In the genomic region with DNA sequence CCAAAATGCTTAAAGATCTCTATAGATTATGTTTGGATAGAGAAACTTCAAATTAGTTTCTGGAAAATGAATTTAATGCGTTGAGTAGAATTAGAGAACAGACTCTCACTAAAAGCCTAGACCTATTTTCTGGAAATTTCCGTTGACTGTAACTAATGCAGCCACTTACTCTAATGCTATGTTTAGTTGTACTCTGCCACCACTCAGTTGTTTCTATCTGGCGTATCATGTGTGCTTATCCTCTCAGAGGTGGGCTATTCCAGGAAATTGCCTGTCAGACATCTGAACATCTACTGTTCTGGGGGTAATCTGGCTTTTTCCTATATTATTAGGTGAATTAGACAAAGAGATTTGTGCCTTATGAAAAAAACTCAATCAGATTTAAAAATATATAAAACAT, we compare ENCODE assay signal across 29 cellular contexts.
DNase-seq lines count a peak whose midpoint lies in the region; ATAC-seq and TF ChIP-seq lines count a peak whose summit lies in the region.
"Had no signal": no experiment of that assay in that cellular context is flagged by ENCODE, and none has a peak within 500 bp of the region (broad histone marks: within the 10 kb centered on the region; RNA-seq: fewer than 3 reads in every experiment).

No MANE protein-coding gene starts in this region.

- H2AFZ ChIP-seq in neural cell (ENCODE audit: low read depth, low read length) = no peak overlapping the region

- H3K79me2 ChIP-seq in neural cell (replicated peaks; ENCODE audit: insufficient read depth, low read length) = no peaks in the 10 kb centered on the region

- H3F3A ChIP-seq in neural cell (ENCODE audit: insufficient read depth, low read length, poor library complexity, severe bottlenecking) = no peaks in the 10 kb centered on the region

- peak overlapping the region; percentile 31 for H3K27ac ChIP-seq in cardiac muscle cell
- peak overlapping the region; percentile 53 for H3K27ac ChIP-seq in neural cell (ENCODE audit: low read length)
- H3K27ac ChIP-seq: 22Rv1; A549; BLaER1; BLaER1 treated with 17β-estradiol and CSF1 and Interleukin-3, amounts not matched to agents 10 nM and 100 nM; C4-2B had no signal

- peak; percentile 58 for TF ChIP-seq EP300 in neural cell (conservative IDR thresholded peaks at IDR 0.05; ENCODE audit: poor library complexity, severe bottlenecking)

- TF ChIP-seq CTCF in cardiac muscle cell (IDR thresholded peaks at IDR 0.05; ENCODE audit: low read depth, low read length) (no peak), neural cell (IDR thresholded peaks at IDR 0.05; ENCODE audit: poor library complexity, severe bottlenecking) (no peak), mucosa of descending colon (IDR thresholded peaks at IDR 0.05) (no peak)

- H3K9me2 ChIP-seq in neural cell (ENCODE audit: insufficient read depth, low read length) = no peaks in the 10 kb centered on the region

- TF ChIP-seq RAD21 in neural cell (conservative IDR thresholded peaks at IDR 0.05) = no peak

- intact Hi-C loops in Right ventricle myocardium superior (cut with DNase I) = no loop called here
- intact Hi-C loops in mucosa of descending colon (cut with DNase I, micrococcal nuclease) = no loop called here

- no peak for ATAC-seq in Right ventricle myocardium superior (ENCODE audit: poor library complexity)
- ATAC-seq in mucosa of descending colon = no peak
- ATAC-seq: A549; CD8-positive, alpha-beta T cell had no signal

- H3K27me3 ChIP-seq in cardiac muscle cell = no peaks in the 10 kb centered on the region
- no peaks in the 10 kb centered on the region for H3K27me3 ChIP-seq in neural cell (ENCODE audit: insufficient read depth, low read depth, low read length)
- H3K27me3 ChIP-seq: BE2C; BLaER1; BLaER1 treated with 17β-estradiol and CSF1 and Interleukin-3, amounts not matched to agents 10 nM and 100 nM had no signal

- no peaks in the 10 kb centered on the region for H4K20me1 ChIP-seq in neural cell (ENCODE audit: insufficient read depth)
- H4K20me1 ChIP-seq: BLaER1; BLaER1 treated with 17β-estradiol and CSF1 and Interleukin-3, amounts not matched to agents 10 nM and 100 nM had no signal

- H3K36me3 ChIP-seq in cardiac muscle cell (no peaks in the 10 kb centered on the region), neural cell (ENCODE audit: insufficient read depth, low read length) (no peaks in the 10 kb centered on the region), mucosa of descending colon (ENCODE audit: low read depth) (no peaks in the 10 kb centered on the region)
- H3K36me3 ChIP-seq: BE2C; BLaER1; BLaER1 treated with 17β-estradiol and CSF1 and Interleukin-3, amounts not matched to agents 10 nM and 100 nM had no signal

- peak in 1 of 2 donors; percentile 44 for DNase-seq in cardiac muscle cell (ENCODE audit: low read depth in 1 of 2, low spot score in 1 of 2)
- DNase-seq in Right ventricle myocardium superior = no peak
- DNase-seq in mucosa of descending colon = no peak
- DNase-seq: 8988T; ACHN; AML-193; BE2C; C1 segment of cervical spinal cord; Caco-2; Calu3; CD4-positive, alpha-beta memory T cell; CD4-positive, alpha-beta T cell; CD4-positive, CD25-positive, alpha-beta regulatory T cell; CD8-positive, alpha-beta memory T cell; CD8-positive, alpha-beta T cell; COR-L47; DMS 273 treated with DMSO at 0.1 percent for 48 hours; DMS153; DMS53; DMS79; DMS79 treated with DMSO at 0.1 percent for 48 hours; DND-41; EL had no signal

- no peak overlapping the region for H3K4me2 ChIP-seq in neural cell (ENCODE audit: low read length)
- H3K4me2 ChIP-seq: A549; BLaER1; BLaER1 treated with 17β-estradiol and CSF1 and Interleukin-3, amounts not matched to agents 10 nM and 100 nM had no signal

- no peak overlapping the region for H3K9ac ChIP-seq in neural cell (ENCODE audit: low read length)
- H3K9ac ChIP-seq: BLaER1; BLaER1 treated with 17β-estradiol and CSF1 and Interleukin-3, amounts not matched to agents 10 nM and 100 nM had no signal

- H3K9me3 ChIP-seq in cardiac muscle cell (ENCODE audit: low read depth) (no peaks in the 10 kb centered on the region), neural cell (ENCODE audit: low read length) (no peaks in the 10 kb centered on the region), mucosa of descending colon (no peaks in the 10 kb centered on the region)
- H3K9me3 ChIP-seq: A549; BE2C; BLaER1; BLaER1 treated with 17β-estradiol and CSF1 and Interleukin-3, amounts not matched to agents 10 nM and 100 nM; Caco-2 had no signal

- H3K4me1 ChIP-seq in cardiac muscle cell (ENCODE audit: low read depth) (peaks cover 14% of the 10 kb centered on the region), mucosa of descending colon (ENCODE audit: low read depth) (no peaks in the 10 kb centered on the region)
- H3K4me1 ChIP-seq: A549; BE2C; BLaER1; BLaER1 treated with 17β-estradiol and CSF1 and Interleukin-3, amounts not matched to agents 10 nM and 100 nM; Caco-2 had no signal

- H3K4me3 ChIP-seq in cardiac muscle cell (no peak overlapping the region), neural cell (ENCODE audit: low read length) (no peak overlapping the region), mucosa of descending colon (no peak overlapping the region)
- H3K4me3 ChIP-seq: A549; BLaER1; BLaER1 treated with 17β-estradiol and CSF1 and Interleukin-3, amounts not matched to agents 10 nM and 100 nM had no signal

TF ChIP-seq in neural cell, 6 proteins besides CTCF, POLR2A, EP300 and RAD21:
- no peak for TF ChIP-seq TAF1 (IDR thresholded peaks at IDR 0.05; ENCODE audit: low read depth)
- TF ChIP-seq EZH2 (IDR thresholded peaks at IDR 0.05; ENCODE audit: borderline replicate concordance, insufficient read depth, low read length, poor library complexity, severe bottlenecking) = no peak
- TF ChIP-seq, protein P1, sequence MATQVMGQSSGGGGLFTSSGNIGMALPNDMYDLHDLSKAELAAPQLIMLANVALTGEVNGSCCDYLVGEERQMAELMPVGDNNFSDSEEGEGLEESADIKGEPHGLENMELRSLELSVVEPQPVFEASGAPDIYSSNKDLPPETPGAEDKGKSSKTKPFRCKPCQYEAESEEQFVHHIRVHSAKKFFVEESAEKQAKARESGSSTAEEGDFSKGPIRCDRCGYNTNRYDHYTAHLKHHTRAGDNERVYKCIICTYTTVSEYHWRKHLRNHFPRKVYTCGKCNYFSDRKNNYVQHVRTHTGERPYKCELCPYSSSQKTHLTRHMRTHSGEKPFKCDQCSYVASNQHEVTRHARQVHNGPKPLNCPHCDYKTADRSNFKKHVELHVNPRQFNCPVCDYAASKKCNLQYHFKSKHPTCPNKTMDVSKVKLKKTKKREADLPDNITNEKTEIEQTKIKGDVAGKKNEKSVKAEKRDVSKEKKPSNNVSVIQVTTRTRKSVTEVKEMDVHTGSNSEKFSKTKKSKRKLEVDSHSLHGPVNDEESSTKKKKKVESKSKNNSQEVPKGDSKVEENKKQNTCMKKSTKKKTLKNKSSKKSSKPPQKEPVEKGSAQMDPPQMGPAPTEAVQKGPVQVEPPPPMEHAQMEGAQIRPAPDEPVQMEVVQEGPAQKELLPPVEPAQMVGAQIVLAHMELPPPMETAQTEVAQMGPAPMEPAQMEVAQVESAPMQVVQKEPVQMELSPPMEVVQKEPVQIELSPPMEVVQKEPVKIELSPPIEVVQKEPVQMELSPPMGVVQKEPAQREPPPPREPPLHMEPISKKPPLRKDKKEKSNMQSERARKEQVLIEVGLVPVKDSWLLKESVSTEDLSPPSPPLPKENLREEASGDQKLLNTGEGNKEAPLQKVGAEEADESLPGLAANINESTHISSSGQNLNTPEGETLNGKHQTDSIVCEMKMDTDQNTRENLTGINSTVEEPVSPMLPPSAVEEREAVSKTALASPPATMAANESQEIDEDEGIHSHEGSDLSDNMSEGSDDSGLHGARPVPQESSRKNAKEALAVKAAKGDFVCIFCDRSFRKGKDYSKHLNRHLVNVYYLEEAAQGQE (IDR thresholded peaks at IDR 0.05; ENCODE audit: borderline replicate concordance) = peak; percentile 85
- no peak for TF ChIP-seq SMC3 (conservative IDR thresholded peaks at IDR 0.05; ENCODE audit: poor library complexity)
- TF ChIP-seq POLR2AphosphoS5 (IDR thresholded peaks at IDR 0.05) = peak; percentile 99
- no peak for TF ChIP-seq MXI1 (conservative IDR thresholded peaks at IDR 0.05; ENCODE audit: poor library complexity, severe bottlenecking)
